ENCODE assay signal across 2 cellular contexts in the genomic region with DNA sequence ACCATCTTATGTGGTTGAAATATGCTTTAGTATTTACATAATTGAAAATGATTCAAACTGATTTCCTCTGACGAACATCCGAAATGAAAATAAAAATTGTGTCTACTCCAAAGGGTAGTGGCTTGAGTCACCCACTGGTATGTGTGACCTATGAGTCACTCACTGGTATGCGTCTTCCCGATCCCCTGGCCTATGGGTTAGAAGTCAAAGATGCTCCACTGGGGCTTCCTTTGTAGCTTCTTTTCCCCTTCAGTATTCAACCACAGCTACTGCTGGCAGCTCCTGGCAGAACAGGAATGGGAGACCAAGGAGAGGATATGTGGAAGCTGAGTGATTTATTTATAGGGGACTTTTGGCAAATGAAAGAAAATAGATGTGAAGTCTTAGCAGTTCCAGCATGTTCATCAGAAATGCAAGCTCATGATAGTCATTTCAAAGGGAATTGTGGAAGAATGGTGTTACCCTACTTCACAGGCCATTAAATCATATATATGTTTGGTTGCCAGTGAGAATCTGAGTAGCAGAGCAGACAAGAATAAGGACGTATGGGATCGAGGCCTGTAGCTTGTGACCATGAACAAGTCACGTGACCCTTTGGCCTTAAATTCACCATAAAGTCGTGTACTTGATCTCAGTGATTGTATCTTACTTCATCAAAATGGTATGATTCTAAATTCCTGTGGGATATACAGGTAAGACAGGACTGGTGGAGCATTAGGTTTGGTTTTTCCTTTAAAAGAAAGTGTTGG.
A peak's percentile ranks its signal among the peaks of the same experiment; 100 is the strongest.
TF ChIP-seq lines count a peak whose summit lies in the region.

No MANE protein-coding gene starts in this region.

TF ChIP-seq in GM23338, 12 proteins besides CTCF, POLR2A, EP300 and RAD21 (continued from another document and continues in another):
- TF ChIP-seq ZNF462 (CRISPR knock-in tag; IDR thresholded peaks at IDR 0.05) (no peak), CREB1 (CRISPR knock-in tag; IDR thresholded peaks at IDR 0.05; ENCODE audit: low read depth) (no peak), ZNF114 (CRISPR knock-in tag; IDR thresholded peaks at IDR 0.05) (no peak), EZH2phosphoT487 (IDR thresholded peaks at IDR 0.05; ENCODE audit: unreplicated experiment) (no peak), STAT1 (IDR thresholded peaks at IDR 0.05; ENCODE audit: unreplicated experiment) (no peak), POLR2AphosphoS5 (IDR thresholded peaks at IDR 0.05; ENCODE audit: low read depth) (no peak), ZNF331 (CRISPR knock-in tag; IDR thresholded peaks at IDR 0.05; ENCODE audit: low read depth) (no peak)
- TF ChIP-seq, protein P1, sequence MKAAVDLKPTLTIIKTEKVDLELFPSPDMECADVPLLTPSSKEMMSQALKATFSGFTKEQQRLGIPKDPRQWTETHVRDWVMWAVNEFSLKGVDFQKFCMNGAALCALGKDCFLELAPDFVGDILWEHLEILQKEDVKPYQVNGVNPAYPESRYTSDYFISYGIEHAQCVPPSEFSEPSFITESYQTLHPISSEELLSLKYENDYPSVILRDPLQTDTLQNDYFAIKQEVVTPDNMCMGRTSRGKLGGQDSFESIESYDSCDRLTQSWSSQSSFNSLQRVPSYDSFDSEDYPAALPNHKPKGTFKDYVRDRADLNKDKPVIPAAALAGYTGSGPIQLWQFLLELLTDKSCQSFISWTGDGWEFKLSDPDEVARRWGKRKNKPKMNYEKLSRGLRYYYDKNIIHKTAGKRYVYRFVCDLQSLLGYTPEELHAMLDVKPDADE (IDR thresholded peaks at IDR 0.05): no peak

TF ChIP-seq in K562, 482 proteins besides CTCF, POLR2A, EP300 and RAD21 (continued from another document and continues in another):
- TF ChIP-seq ZNF407 (IDR thresholded peaks at IDR 0.05; ENCODE audit: low read depth): no peak
- no peak for TF ChIP-seq GATA2 (CRISPR knock-in tag; IDR thresholded peaks at IDR 0.05)
- peak; percentile 19; the same call in 1 of the 2 replicates for TF ChIP-seq CXXC5 (CRISPR knock-in tag; IDR thresholded peaks at IDR 0.05)
- no peak for TF ChIP-seq CBFA2T3 (IDR thresholded peaks at IDR 0.05)
- peak; percentile 43; the same call in 1 of the 2 replicates for TF ChIP-seq RAD51 (IDR thresholded peaks at IDR 0.05; ENCODE audit: borderline replicate concordance, low read depth)
- TF ChIP-seq KDM2B (CRISPR knock-in tag; IDR thresholded peaks at IDR 0.05): no peak
- TF ChIP-seq PML (IDR thresholded peaks at IDR 0.05; ENCODE audit: low read length): no peak
- no peak for TF ChIP-seq PHF21A (IDR thresholded peaks at IDR 0.05; ENCODE audit: borderline replicate concordance, low read depth)
- no peak for TF ChIP-seq ZFP1 (CRISPR knock-in tag; IDR thresholded peaks at IDR 0.05)
- no peak for TF ChIP-seq ZNF644 (tag; IDR thresholded peaks at IDR 0.05; ENCODE audit: low read depth)
- TF ChIP-seq, protein P2, sequence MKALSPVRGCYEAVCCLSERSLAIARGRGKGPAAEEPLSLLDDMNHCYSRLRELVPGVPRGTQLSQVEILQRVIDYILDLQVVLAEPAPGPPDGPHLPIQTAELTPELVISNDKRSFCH (CRISPR knock-in tag; IDR thresholded peaks at IDR 0.05): no peak
- TF ChIP-seq, protein P2 (tag; IDR thresholded peaks at IDR 0.05): 0 out of 2 replicates have a peak, but pooled peaks have one; percentile 30
- TF ChIP-seq TCF7 (IDR thresholded peaks at IDR 0.05; ENCODE audit: borderline replicate concordance): no peak
- no peak for TF ChIP-seq CHCHD3 (CRISPR knock-in tag; IDR thresholded peaks at IDR 0.05)
- no peak for TF ChIP-seq FOXA1 (IDR thresholded peaks at IDR 0.05; ENCODE audit: borderline replicate concordance)
- TF ChIP-seq ARID1B (IDR thresholded peaks at IDR 0.05): peak; percentile 64
- TF ChIP-seq RCOR1 (IDR thresholded peaks at IDR 0.05; ENCODE audit: borderline replicate concordance in 1 of 2, low read depth in 2 of 2, low read length in 2 of 2): 0 out of 4 replicates have a peak, but pooled peaks of 1 of the 2 experiments have one; percentile 38
- no peak for TF ChIP-seq BDP1 (IDR thresholded peaks at IDR 0.05; ENCODE audit: insufficient read depth, insufficient read length)
- TF ChIP-seq SMARCC2 (IDR thresholded peaks at IDR 0.05; ENCODE audit: low read depth): peak; percentile 38; the same call in 1 of the 2 replicates
- no peak for TF ChIP-seq ZKSCAN8 (CRISPR knock-in tag; IDR thresholded peaks at IDR 0.05)
- TF ChIP-seq BRCA1 (IDR thresholded peaks at IDR 0.05): no peak
- TF ChIP-seq BRCA1 (CRISPR knock-in tag; IDR thresholded peaks at IDR 0.05): no peak
- no peak for TF ChIP-seq SUPT5H (IDR thresholded peaks at IDR 0.05)
- TF ChIP-seq CBX8 (IDR thresholded peaks at IDR 0.05; ENCODE audit: borderline replicate concordance, extremely low read depth, low read depth, low read length, poor library complexity, severe bottlenecking): no peak
- no peak for TF ChIP-seq ETV5 (CRISPR knock-in tag; IDR thresholded peaks at IDR 0.05; ENCODE audit: low read depth)
- TF ChIP-seq ZNF140 (CRISPR knock-in tag; IDR thresholded peaks at IDR 0.05): no peak
- peak; percentile 86 for TF ChIP-seq CTBP1 (IDR thresholded peaks at IDR 0.05; ENCODE audit: borderline replicate concordance)
- TF ChIP-seq RFX7 (CRISPR knock-in tag; IDR thresholded peaks at IDR 0.05): no peak
- TF ChIP-seq, protein P3, sequence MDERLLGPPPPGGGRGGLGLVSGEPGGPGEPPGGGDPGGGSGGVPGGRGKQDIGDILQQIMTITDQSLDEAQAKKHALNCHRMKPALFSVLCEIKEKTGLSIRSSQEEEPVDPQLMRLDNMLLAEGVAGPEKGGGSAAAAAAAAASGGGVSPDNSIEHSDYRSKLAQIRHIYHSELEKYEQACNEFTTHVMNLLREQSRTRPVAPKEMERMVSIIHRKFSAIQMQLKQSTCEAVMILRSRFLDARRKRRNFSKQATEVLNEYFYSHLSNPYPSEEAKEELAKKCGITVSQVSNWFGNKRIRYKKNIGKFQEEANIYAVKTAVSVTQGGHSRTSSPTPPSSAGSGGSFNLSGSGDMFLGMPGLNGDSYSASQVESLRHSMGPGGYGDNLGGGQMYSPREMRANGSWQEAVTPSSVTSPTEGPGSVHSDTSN (CRISPR knock-in tag; IDR thresholded peaks at IDR 0.05; ENCODE audit: low read depth): no peak
- TF ChIP-seq, protein P3 (tag; conservative IDR thresholded peaks at IDR 0.05; ENCODE audit: low read depth): no peak
- no peak for TF ChIP-seq ZNF79 (CRISPR knock-in tag; IDR thresholded peaks at IDR 0.05; ENCODE audit: low read depth)
- no peak for TF ChIP-seq CBFB (CRISPR knock-in tag; IDR thresholded peaks at IDR 0.05)
- no peak for TF ChIP-seq EZH2 (IDR thresholded peaks at IDR 0.05; ENCODE audit: borderline replicate concordance, low read depth, low read length)
- no peak for TF ChIP-seq PATZ1 (CRISPR knock-in tag; IDR thresholded peaks at IDR 0.05; ENCODE audit: borderline replicate concordance)
- peak; percentile 97 for TF ChIP-seq JUND (IDR thresholded peaks at IDR 0.05; ENCODE audit: borderline replicate concordance, low read depth, low read length)
- peak; percentile 90 for TF ChIP-seq JUND (tag; IDR thresholded peaks at IDR 0.05; ENCODE audit: borderline replicate concordance, low read depth, low read length)
- no peak for TF ChIP-seq HOXB6 (CRISPR knock-in tag; IDR thresholded peaks at IDR 0.05; ENCODE audit: borderline replicate concordance)
- TF ChIP-seq JUNB (CRISPR knock-in tag; conservative IDR thresholded peaks at IDR 0.05): no peak
- TF ChIP-seq, protein P4, sequence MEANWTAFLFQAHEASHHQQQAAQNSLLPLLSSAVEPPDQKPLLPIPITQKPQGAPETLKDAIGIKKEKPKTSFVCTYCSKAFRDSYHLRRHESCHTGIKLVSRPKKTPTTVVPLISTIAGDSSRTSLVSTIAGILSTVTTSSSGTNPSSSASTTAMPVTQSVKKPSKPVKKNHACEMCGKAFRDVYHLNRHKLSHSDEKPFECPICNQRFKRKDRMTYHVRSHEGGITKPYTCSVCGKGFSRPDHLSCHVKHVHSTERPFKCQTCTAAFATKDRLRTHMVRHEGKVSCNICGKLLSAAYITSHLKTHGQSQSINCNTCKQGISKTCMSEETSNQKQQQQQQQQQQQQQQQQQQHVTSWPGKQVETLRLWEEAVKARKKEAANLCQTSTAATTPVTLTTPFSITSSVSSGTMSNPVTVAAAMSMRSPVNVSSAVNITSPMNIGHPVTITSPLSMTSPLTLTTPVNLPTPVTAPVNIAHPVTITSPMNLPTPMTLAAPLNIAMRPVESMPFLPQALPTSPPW (CRISPR knock-in tag; IDR thresholded peaks at IDR 0.05): no peak
- peak; percentile 49 to 62; a peak in 2 of 4 replicates for TF ChIP-seq KDM1A (IDR thresholded peaks at IDR 0.05)
- no peak for TF ChIP-seq XRCC3 (IDR thresholded peaks at IDR 0.05)
- TF ChIP-seq ZNF263 (CRISPR knock-in tag; IDR thresholded peaks at IDR 0.05; ENCODE audit: borderline replicate concordance): no peak
